Comparison of ENCODE assay signal across 8 cellular contexts in the genomic region with DNA sequence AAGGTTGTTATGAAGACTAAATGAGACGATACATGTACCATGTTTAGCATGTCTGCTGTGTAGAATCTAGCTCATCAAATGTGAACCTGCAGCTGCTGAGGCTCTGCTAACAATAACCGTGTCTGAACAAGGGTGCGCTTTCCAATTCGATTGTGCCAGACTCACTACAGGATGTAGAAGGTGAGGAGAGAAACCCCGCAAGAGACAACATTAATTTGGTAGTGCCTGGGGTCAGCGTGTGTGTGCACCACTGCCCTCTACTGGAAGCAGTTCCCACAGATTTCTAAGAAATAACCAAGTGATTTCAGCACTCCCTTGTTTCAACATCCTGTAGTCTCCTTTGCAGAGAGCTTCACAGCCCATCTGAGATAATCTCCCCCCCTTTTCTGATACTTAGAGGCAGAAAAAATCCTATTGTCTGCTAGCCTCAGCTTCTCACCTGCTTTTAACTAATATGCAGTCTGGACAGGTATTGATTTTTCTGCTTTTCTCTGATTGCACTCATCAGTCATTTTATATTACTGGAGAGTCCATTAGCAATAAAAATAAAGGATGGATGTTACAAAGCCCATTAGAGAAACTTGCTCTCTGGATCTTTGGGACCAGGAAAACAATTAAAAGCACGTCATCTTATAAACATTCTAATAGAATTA.
DNase-seq lines count a peak whose midpoint lies in the region; ATAC-seq, FAIRE-seq and TF ChIP-seq lines count a peak whose summit lies in the region.

No MANE protein-coding gene starts in this region.

- H3K4me3 ChIP-seq in AG04449 (ENCODE audit: low read depth, low read length) (no peak overlapping the region), Peyer's patch (no peak overlapping the region), fibroblast of lung (replicated peaks in 1 of 4; ENCODE audit: control extremely low read depth in 1 of 4, insufficient read depth in 1 of 4, low read depth in 3 of 4, low read length in 4 of 4) (no peak overlapping the region)

- no peaks in the 10 kb centered on the region for H3K27me3 Mint-ChIP-seq in activated T-cell treated with anti-CD3 and anti-CD28 coated beads, Interleukin-2, amount 50 U/mL, for 24 hours

- TF ChIP-seq CTCF in AG04449 (IDR thresholded peaks at IDR 0.05; ENCODE audit: insufficient read depth, low read length, missing control alignments) = peak; percentile 72
- TF ChIP-seq CTCF in Peyer's patch (IDR thresholded peaks at IDR 0.05) = peak; percentile 6 to 70 (median 68)
- TF ChIP-seq CTCF in fibroblast of lung (conservative IDR thresholded peaks at IDR 0.05 in 1 of 2, IDR thresholded peaks at IDR 0.05 in 1 of 2; ENCODE audit: low read depth in 1 of 2, low read length in 2 of 2) = peak; percentile 84 to 86

- peak; percentile 52 for ATAC-seq in GM18868 (IDR thresholded peaks at IDR 0.05; ENCODE audit: unreplicated experiment)

- H3K4me1 ChIP-seq in Peyer's patch = no peaks in the 10 kb centered on the region
- H3K4me1 ChIP-seq in fibroblast of lung (ENCODE audit: control insufficient read depth, extremely low read depth, insufficient read depth, low read length) = no peaks in the 10 kb centered on the region

- FAIRE-seq in HTR-8/SVneo (lab: Jason Lieb, UNC) = no peak

- H3K27ac ChIP-seq in Peyer's patch (peak overlapping the region in 1 of 4 donors; percentile 3), fibroblast of lung (ENCODE audit: insufficient read depth, low read length) (no peak overlapping the region)

- no peaks in the 10 kb centered on the region for H3K79me2 ChIP-seq in fibroblast of lung (ENCODE audit: control insufficient read depth, insufficient read depth, low read length)

- no peak overlapping the region for H3K4me3 Mint-ChIP-seq in activated T-cell treated with anti-CD3 and anti-CD28 coated beads, Interleukin-2, amount 50 U/mL, for 24 hours

- H4K20me1 ChIP-seq in fibroblast of lung (ENCODE audit: control insufficient read depth, extremely low read depth, insufficient read depth, low read length) = no peaks in the 10 kb centered on the region

- peak overlapping the region; percentile 67 for H3K27ac Mint-ChIP-seq in activated T-cell treated with anti-CD3 and anti-CD28 coated beads, Interleukin-2, amount 50 U/mL, for 24 hours

- no peaks in the 10 kb centered on the region for H3K9me3 Mint-ChIP-seq in activated T-cell treated with anti-CD3 and anti-CD28 coated beads, Interleukin-2, amount 50 U/mL, for 24 hours

- CTCF ChIA-PET in AG04449 (lab: Yijun Ruan, JAX) = interaction anchor here (0.6 to 4.2 kb wide), 67 partner anchors 9 to 452 kb away, joined by 3 to 63 read pairs (median 5); a partner anchor contains a TSS

- H3K9ac ChIP-seq in fibroblast of lung (ENCODE audit: insufficient read depth, low read length) = no peak overlapping the region

- H3K36me3 ChIP-seq in Peyer's patch = no peaks in the 10 kb centered on the region
- H3K36me3 ChIP-seq in fibroblast of lung (ENCODE audit: control insufficient read depth, insufficient read depth, low read length) = no peaks in the 10 kb centered on the region

- H2AFZ ChIP-seq in fibroblast of lung (ENCODE audit: low read length) = no peak overlapping the region

- H3K36me3 Mint-ChIP-seq in activated T-cell treated with anti-CD3 and anti-CD28 coated beads, Interleukin-2, amount 50 U/mL, for 24 hours (ENCODE audit: low read depth) = no peaks in the 10 kb centered on the region

- POLR2A ChIA-PET in AG04449 (lab: Yijun Ruan, JAX) = no interaction called here

- no peak overlapping the region for H3K4me2 ChIP-seq in fibroblast of lung (ENCODE audit: extremely low read depth, insufficient read depth, low read length)

- H3K9me3 ChIP-seq in Peyer's patch = no peaks in the 10 kb centered on the region
- no peaks in the 10 kb centered on the region for H3K9me3 ChIP-seq in fibroblast of lung (ENCODE audit: control insufficient read depth, insufficient read depth, low read depth, low read length)

- no peaks in the 10 kb centered on the region for H3K27me3 ChIP-seq in Peyer's patch
- peaks cover 2% of the 10 kb centered on the region for H3K27me3 ChIP-seq in fibroblast of lung (ENCODE audit: control insufficient read depth, insufficient read depth, low read length)

- TF ChIP-seq POLR2A in Peyer's patch (IDR thresholded peaks at IDR 0.05) = no peak

- DNase-seq in AG04449 (ENCODE audit: low read depth, low spot score) = no peak
- DNase-seq in HTR-8/SVneo (ENCODE audit: insufficient read length, low spot score) = peak; percentile 28
- DNase-seq in Peyer's patch = peak in 2 of 3 donors; percentile 74 to 87
- DNase-seq in activated T-cell treated with anti-CD3 and anti-CD28 coated beads, Interleukin-2, amount 50 U/mL, for 24 hours = peak; percentile 73
- DNase-seq in fibroblast of lung (ENCODE audit: low read depth in 2 of 2) = peak; percentile 53 to 83
- DNase-seq in nucleus accumbens (lab: John Stamatoyannopoulos, UW) = peak in 30 of 56 donors; percentile 3 to 66 (median 19)
- peak; percentile 65 for DNase-seq in ureter (ENCODE audit: low spot score)

- peaks cover 79% of the 10 kb centered on the region for H3K4me1 Mint-ChIP-seq in activated T-cell treated with anti-CD3 and anti-CD28 coated beads, Interleukin-2, amount 50 U/mL, for 24 hours (ENCODE audit: low read depth)
